19 cellular contexts compared by ENCODE assay signal in the genomic region with DNA sequence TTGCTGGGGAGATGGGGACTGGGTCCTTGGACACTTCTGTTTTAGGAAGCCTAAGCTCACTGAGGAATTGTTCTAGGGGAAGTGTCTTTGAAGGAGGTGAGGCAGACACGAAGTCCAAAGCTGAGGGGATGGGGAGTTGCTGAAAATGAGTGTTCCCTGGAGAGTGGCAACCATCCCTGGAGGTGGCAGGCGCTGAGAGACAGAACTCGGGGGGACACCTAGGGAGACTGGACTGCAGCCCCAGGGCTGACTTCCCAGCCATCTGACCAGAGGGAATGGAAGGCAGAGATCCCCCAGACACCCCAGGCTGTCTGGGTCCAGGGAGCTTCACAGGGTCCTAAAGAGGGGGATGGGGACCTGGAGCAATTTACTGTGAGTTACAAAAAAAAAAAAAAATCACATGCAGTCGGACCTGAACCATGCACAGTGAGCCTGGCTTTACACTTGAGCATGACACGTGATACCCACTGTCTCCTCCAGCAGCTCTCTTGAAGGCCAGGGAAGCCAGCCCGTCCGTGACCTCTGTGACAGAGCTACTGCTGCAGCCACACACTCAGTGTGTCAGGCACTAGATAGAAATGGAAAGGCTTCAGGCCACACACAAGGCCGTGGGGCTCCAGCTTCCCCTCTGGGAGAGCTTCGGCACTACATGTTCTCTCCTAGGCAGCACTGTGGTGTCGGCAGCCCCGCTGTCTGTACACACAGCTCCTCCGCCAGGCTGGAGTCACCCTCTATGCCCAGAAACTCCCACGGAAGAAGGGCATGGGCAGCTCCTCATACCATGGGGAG.
A peak's percentile ranks its signal among the peaks of the same experiment; 100 is the strongest.
DNase-seq lines count a peak whose midpoint lies in the region; ATAC-seq, FAIRE-seq and TF ChIP-seq lines count a peak whose summit lies in the region.
"Had no signal": no experiment of that assay in that cellular context is flagged by ENCODE, and none has a peak within 500 bp of the region (broad histone marks: within the 10 kb centered on the region; RNA-seq: fewer than 3 reads in every experiment).

No MANE protein-coding gene starts in this region.

- TF ChIP-seq CTCF in BE2C (IDR thresholded peaks at IDR 0.05; ENCODE audit: low read depth, low read length), result 0 out of 2 replicates have a peak, but pooled peaks have one; percentile 4
- no peak for TF ChIP-seq CTCF in kidney (IDR thresholded peaks at IDR 0.05; ENCODE audit: borderline replicate concordance, extremely low read depth, insufficient read depth)
- no peak for TF ChIP-seq CTCF in spleen (IDR thresholded peaks at IDR 0.05 in 8 of 11, conservative IDR thresholded peaks at IDR 0.05 in 3 of 11)

- in situ Hi-C loops in G401 (cut with HindIII; ENCODE audit: low sequenced_read_pairs), result no loop called here

- no peaks in the 10 kb centered on the region for H3K36me3 ChIP-seq in BE2C
- H3K36me3 ChIP-seq in kidney (ENCODE audit: control insufficient read depth in 1 of 2, insufficient read depth in 2 of 2, low read length in 2 of 2), result no peaks in the 10 kb centered on the region
- H3K36me3 ChIP-seq in spleen, result no peaks in the 10 kb centered on the region

- H3K4me1 ChIP-seq in BE2C, result peaks cover 16% of the 10 kb centered on the region
- H3K4me1 ChIP-seq in kidney (ENCODE audit: control insufficient read depth in 1 of 2, insufficient read depth in 1 of 2, low read depth in 1 of 2, low read length in 2 of 2), result no peaks in the 10 kb centered on the region
- no peaks in the 10 kb centered on the region for H3K4me1 ChIP-seq in spleen

- no peaks in the 10 kb centered on the region for H3K9me3 ChIP-seq in BE2C
- no peaks in the 10 kb centered on the region for H3K9me3 ChIP-seq in kidney (ENCODE audit: control insufficient read depth in 1 of 2, low read length in 2 of 2)
- peaks cover 0 to 24% (median 11%) of the 10 kb centered on the region in 8 donors for H3K9me3 ChIP-seq in spleen

- TF ChIP-seq POLR2A in spleen (IDR thresholded peaks at IDR 0.05), result no peak

- WGBS in spleen, 5 donors, result 47 to 67% (median 66%) methylated on average over 7 to 13 of the region's 13 CpGs

- H3K4me3 ChIP-seq in BE2C (ENCODE audit: low read depth, low read length) (no peak overlapping the region), kidney (ENCODE audit: low read length in 2 of 2) (no peak overlapping the region), spleen (no peak overlapping the region)
- H3K4me3 ChIP-seq: GM23248, K562 had no signal

- H3K27me3 ChIP-seq in BE2C, result no peaks in the 10 kb centered on the region
- peaks cover 0 to 35% (median 0%) of the 10 kb centered on the region in 7 donors for H3K27me3 ChIP-seq in spleen (replicated peaks in 1 of 7)

- H3K27ac ChIP-seq in kidney (ENCODE audit: low read depth in 2 of 2, low read length in 2 of 2) (no peak overlapping the region), spleen (no peak overlapping the region)
- H3K27ac ChIP-seq: C4-2B, GM23248 had no signal

- H3K9ac ChIP-seq in kidney (ENCODE audit: low read length in 2 of 2), result no peak overlapping the region
- H3K9ac ChIP-seq: GM23248 had no signal

- DNase-seq in BE2C (no peak), G401 (ENCODE audit: low spot score) (peak; percentile 35), kidney (peak; percentile 37), spleen (peak; percentile 37), NCI-H1048 (lab: John Stamatoyannopoulos, UW) (no peak)
- DNase-seq in stimulated activated CD4-positive, alpha-beta T cell treated with anti-CD3 and anti-CD28 coated beads, Interleukin-15, amount 100 ng/mL, for 24 hours, result no peak
- DNase-seq: GDM1, GM23248, NCI-H1105 treated with DMSO at 0.1 percent for 48 hours, NCI-H1694, NCI-H2081 treated with DMSO at 0.1 percent for 48 hours, NCI-H510A treated with DMSO at 0.1 percent for 48 hours, OCI-M1, SIG-M5 had no signal

- no peak for ATAC-seq in GM19035 (IDR thresholded peaks at IDR 0.05; ENCODE audit: unreplicated experiment)
- ATAC-seq: HCT116, K562, SK-N-SH treated with all-trans-retinoic acid at 6 μM for 48 hours had no signal

- FAIRE-seq in kidney (lab: Jason Lieb, UNC), result no peak
- FAIRE-seq: K562 had no signal

- intact Hi-C loops in kidney (cut with DNase I), result no loop called here
- intact Hi-C loops in spleen (cut with DNase I; ENCODE audit: low total_unique reads), result no loop called here

Comparison
In these comparisons a context has a peak if more than half of its experiments do, and no peak if none do; other contexts are left out.
1. DNase-seq: peak in G401 (single experiment), kidney (single experiment) and spleen (single experiment); none in BE2C (single experiment), NCI-H1048 (single experiment) and stimulated activated CD4-positive, alpha-beta T cell treated with anti-CD3 and anti-CD28 coated beads, Interleukin-15, amount 100 ng/mL, for 24 hours (single experiment).